1 cellular context compared by ENCODE assay signal in genomic region chr20:58670659-58671058, GRCh38.
TF ChIP-seq lines count a peak whose summit lies in the region.

No MANE protein-coding gene starts in this region.

TF ChIP-seq in SK-N-SH, 30 proteins besides CTCF, POLR2A, EP300 and RAD21 (continued from another document):
- TF ChIP-seq, protein P1, sequence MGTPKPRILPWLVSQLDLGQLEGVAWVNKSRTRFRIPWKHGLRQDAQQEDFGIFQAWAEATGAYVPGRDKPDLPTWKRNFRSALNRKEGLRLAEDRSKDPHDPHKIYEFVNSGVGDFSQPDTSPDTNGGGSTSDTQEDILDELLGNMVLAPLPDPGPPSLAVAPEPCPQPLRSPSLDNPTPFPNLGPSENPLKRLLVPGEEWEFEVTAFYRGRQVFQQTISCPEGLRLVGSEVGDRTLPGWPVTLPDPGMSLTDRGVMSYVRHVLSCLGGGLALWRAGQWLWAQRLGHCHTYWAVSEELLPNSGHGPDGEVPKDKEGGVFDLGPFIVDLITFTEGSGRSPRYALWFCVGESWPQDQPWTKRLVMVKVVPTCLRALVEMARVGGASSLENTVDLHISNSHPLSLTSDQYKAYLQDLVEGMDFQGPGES (IDR thresholded peaks at IDR 0.05; ENCODE audit: low read depth, low read length) = no peak
- TF ChIP-seq GATA2 (CRISPR knock-in tag; IDR thresholded peaks at IDR 0.05) (no peak), GABPA (IDR thresholded peaks at IDR 0.05; ENCODE audit: low read depth) (no peak), MXI1 (IDR thresholded peaks at IDR 0.05; ENCODE audit: low read depth, low read length) (no peak), EZH2phosphoT487 (IDR thresholded peaks at IDR 0.05; ENCODE audit: borderline replicate concordance, low read depth) (no peak), JUND (IDR thresholded peaks at IDR 0.05) (no peak), SIN3A (IDR thresholded peaks at IDR 0.05; ENCODE audit: borderline replicate concordance, low read depth, low read length) (no peak), MAX (IDR thresholded peaks at IDR 0.05; ENCODE audit: low read depth) (no peak), FOXJ3 (CRISPR knock-in tag; IDR thresholded peaks at IDR 0.05) (no peak), RXRA (IDR thresholded peaks at IDR 0.05; ENCODE audit: borderline replicate concordance, low read depth) (no peak)
- TF ChIP-seq, protein P2, sequence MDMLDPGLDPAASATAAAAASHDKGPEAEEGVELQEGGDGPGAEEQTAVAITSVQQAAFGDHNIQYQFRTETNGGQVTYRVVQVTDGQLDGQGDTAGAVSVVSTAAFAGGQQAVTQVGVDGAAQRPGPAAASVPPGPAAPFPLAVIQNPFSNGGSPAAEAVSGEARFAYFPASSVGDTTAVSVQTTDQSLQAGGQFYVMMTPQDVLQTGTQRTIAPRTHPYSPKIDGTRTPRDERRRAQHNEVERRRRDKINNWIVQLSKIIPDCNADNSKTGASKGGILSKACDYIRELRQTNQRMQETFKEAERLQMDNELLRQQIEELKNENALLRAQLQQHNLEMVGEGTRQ (IDR thresholded peaks at IDR 0.05; ENCODE audit: borderline replicate concordance, low read depth, low read length) = no peak
